In genomic region chr19:32224371-32225244, GRCh38 we compare ENCODE assay signal across 8 cellular contexts.
DNase-seq lines count a peak whose midpoint lies in the region; ATAC-seq and TF ChIP-seq lines count a peak whose summit lies in the region.

No MANE protein-coding gene starts in this region.

- peaks cover 20% of the 10 kb centered on the region for H3K27me3 ChIP-seq in HL-60 (ENCODE audit: insufficient read depth, poor library complexity, severe bottlenecking)

- TF ChIP-seq CTCF in HL-60 (IDR thresholded peaks at IDR 0.05; ENCODE audit: insufficient read depth, low read length), result peak; percentile 74

- no peak overlapping the region for H3K27ac ChIP-seq in HL-60 (replicated peaks)

- DNase-seq in NCI-H82 (lab: John Stamatoyannopoulos, UW), result peak; percentile 66
- no peak for DNase-seq in NCI-H82 treated with DMSO at 0.1 percent for 48 hours (lab: John Stamatoyannopoulos, UW; ENCODE audit: unreplicated experiment)
- DNase-seq in HL-60 (ENCODE audit: low read depth in 1 of 2, low spot score in 1 of 2), result peak; percentile 14 to 25
- peak in 4 of 5 donors; percentile 29 to 46 (median 41) for DNase-seq in T-helper 1 cell
- DNase-seq in amniotic epithelial cell (ENCODE audit: low read depth), result peak; percentile 21
- peak in 39 of 51 donors; percentile 6 to 79 (median 31) for DNase-seq in hypothalamus (lab: John Stamatoyannopoulos, UW)
- no peak for DNase-seq in skeletal muscle cell (ENCODE audit: low read depth)

- ATAC-seq in HG03280 (IDR thresholded peaks at IDR 0.05; ENCODE audit: unreplicated experiment), result no peak

- H3K4me3 ChIP-seq in HL-60 (replicated peaks; ENCODE audit: insufficient read depth, low read length), result no peak overlapping the region
- peak overlapping the region; percentile 11 for H3K4me3 ChIP-seq in skeletal muscle cell (ENCODE audit: low read depth, low read length)

Comparison
In these comparisons a context has a peak if more than half of its experiments do, and no peak if none do; other contexts are left out.
1. DNase-seq: peak in NCI-H82 (single experiment), HL-60 (2 of 2), T-helper 1 cell (4 of 5), amniotic epithelial cell (single experiment) and hypothalamus (39 of 51); none in NCI-H82 treated with DMSO at 0.1 percent for 48 hours (single experiment) and skeletal muscle cell (single experiment).